Comparison of ENCODE assay signal across 9 cellular contexts in genomic region chr11:119666463-119667131, GRCh38.
DNase-seq lines count a peak whose midpoint lies in the region; ATAC-seq and TF ChIP-seq lines count a peak whose summit lies in the region.
"Had no signal": no experiment of that assay in that cellular context is flagged by ENCODE, and none has a peak within 500 bp of the region (broad histone marks: within the 10 kb centered on the region; RNA-seq: fewer than 3 reads in every experiment).

No MANE protein-coding gene starts in this region.

- H3K27ac ChIP-seq in ascending aorta, result no peak overlapping the region
- no peak overlapping the region for H3K27ac ChIP-seq in psoas muscle

- peaks cover 14% of the 10 kb centered on the region for H3K4me1 Mint-ChIP-seq in T-helper 17 cell

- no peak overlapping the region for H3K4me3 Mint-ChIP-seq in T-helper 17 cell
- H3K4me3 Mint-ChIP-seq: activated naive CD8-positive, alpha-beta T cell had no signal

- intact Hi-C loops in ascending aorta (cut with DNase I), result loop anchor here (1.0 to 10.0 kb wide), 5 partner anchors 62 to 638 kb away; partner anchors contain the start of gene NECTIN1
- intact Hi-C loops in left ventricle myocardium superior (cut with micrococcal nuclease), result no loop called here
- intact Hi-C loops in psoas muscle (cut with DNase I), result loop anchor here (1.0 to 2.0 kb wide), 5 partner anchors 62 to 442 kb away; partner anchors contain the start of gene NECTIN1 (in 2 of the 2)

- H3K4me3 ChIP-seq in ascending aorta, result no peak overlapping the region
- no peak overlapping the region for H3K4me3 ChIP-seq in psoas muscle

- H3K27me3 ChIP-seq in ascending aorta (no peaks in the 10 kb centered on the region), psoas muscle (ENCODE audit: insufficient read depth in 3 of 3, low read length in 2 of 3) (no peaks in the 10 kb centered on the region)

- peak; percentile 87 to 93 (median 91) for TF ChIP-seq CTCF in ascending aorta (IDR thresholded peaks at IDR 0.05)
- TF ChIP-seq CTCF in psoas muscle (IDR thresholded peaks at IDR 0.05), result peak; percentile 96

- WGBS in psoas muscle, 3 donors, result 35 to 42% (median 39%) methylated on average over 17 of the region's 17 CpGs

- H3K36me3 ChIP-seq in ascending aorta (no peaks in the 10 kb centered on the region), psoas muscle (ENCODE audit: insufficient read depth in 1 of 2, low read depth in 1 of 2) (no peaks in the 10 kb centered on the region)

- no peak overlapping the region for H3K27ac Mint-ChIP-seq in T-helper 17 cell
- H3K27ac Mint-ChIP-seq: activated naive CD8-positive, alpha-beta T cell had no signal

- peaks cover 6% of the 10 kb centered on the region for H3K27me3 Mint-ChIP-seq in T-helper 17 cell
- H3K27me3 Mint-ChIP-seq: activated naive CD8-positive, alpha-beta T cell had no signal

- peak; percentile 86 for DNase-seq in DMS53 (lab: John Stamatoyannopoulos, UW)
- peak; percentile 66 for DNase-seq in KBM-7
- DNase-seq in T-helper 17 cell, result peak; percentile 30 to 49 (median 37)
- DNase-seq in ascending aorta (ENCODE audit: low spot score in 2 of 2), result peak in 1 of 2 donors; percentile 84
- DNase-seq in left ventricle myocardium superior, result peak; percentile 87
- DNase-seq in psoas muscle, result peak; percentile 76 to 88
- no peak for DNase-seq in amniotic stem cell (lab: John Stamatoyannopoulos, UW)

- H3K4me1 ChIP-seq in ascending aorta, result peaks cover 0 to 5% of the 10 kb centered on the region in 2 donors
- peaks cover 5% of the 10 kb centered on the region for H3K4me1 ChIP-seq in psoas muscle

- peak; percentile 79 for ATAC-seq in GM21423 (IDR thresholded peaks at IDR 0.05; ENCODE audit: unreplicated experiment)
- peak; percentile 84 for ATAC-seq in T-helper 17 cell
- ATAC-seq in left ventricle myocardium superior, result peak; percentile 90
- peak; percentile 95 to 98 (median 96) for ATAC-seq in psoas muscle

- H3K9me3 ChIP-seq in T-helper 17 cell (ENCODE audit: control insufficient read depth, low read length, poor library complexity, severe bottlenecking) (no peaks in the 10 kb centered on the region), ascending aorta (no peaks in the 10 kb centered on the region), psoas muscle (no peaks in the 10 kb centered on the region)

- in situ Hi-C loops in KBM-7 (cut with MboI; ENCODE audit: low pct_unique_long_range_greater_than_20kb, low sequenced_read_pairs), result no loop called here

- no peaks in the 10 kb centered on the region for H3K36me3 Mint-ChIP-seq in T-helper 17 cell (ENCODE audit: low read depth)
- H3K36me3 Mint-ChIP-seq: activated naive CD8-positive, alpha-beta T cell had no signal
